In genomic region chr13:27043013-27043412, GRCh38 we compare ENCODE assay signal across 8 cellular contexts.
DNase-seq lines count a peak whose midpoint lies in the region; ATAC-seq, FAIRE-seq and TF ChIP-seq lines count a peak whose summit lies in the region.

No MANE protein-coding gene starts in this region.

- DNase-seq in ELF-1 (ENCODE audit: low read depth, low spot score) (peak; percentile 51), NCI-H1048 (lab: John Stamatoyannopoulos, UW) (peak; percentile 77), bronchial epithelial cell (ENCODE audit: low read depth) (peak; percentile 88), NCI-H82 (lab: John Stamatoyannopoulos, UW) (no peak)

- ATAC-seq in HG03342 (IDR thresholded peaks at IDR 0.05; ENCODE audit: unreplicated experiment) (no peak), HG02981 (IDR thresholded peaks at IDR 0.05; ENCODE audit: unreplicated experiment) (no peak), HG03139 (IDR thresholded peaks at IDR 0.05; ENCODE audit: unreplicated experiment) (no peak)

- H3K36me3 ChIP-seq in bronchial epithelial cell (ENCODE audit: control insufficient read depth, insufficient read depth, low read length): no peaks in the 10 kb centered on the region
- H3K36me3 ChIP-seq in mesodermal cell (ENCODE audit: control insufficient read depth, insufficient read depth, low read length): no peaks in the 10 kb centered on the region

- H3K9me3 ChIP-seq in mesodermal cell (ENCODE audit: control insufficient read depth, low read length): no peaks in the 10 kb centered on the region

- peak overlapping the region; percentile 81 for H3K27ac ChIP-seq in mesodermal cell (ENCODE audit: low read depth, low read length, severe bottlenecking)

- no peaks in the 10 kb centered on the region for H3K27me3 ChIP-seq in bronchial epithelial cell (ENCODE audit: control insufficient read depth, insufficient read depth, low read length)

- no peak overlapping the region for H3K4me3 ChIP-seq in bronchial epithelial cell (ENCODE audit: low read depth, low read length)
- H3K4me3 ChIP-seq in mesodermal cell (ENCODE audit: extremely low read depth, insufficient read depth, low read length, poor library complexity, severe bottlenecking): no peak overlapping the region

- WGBS in mesodermal cell (ENCODE audit: insufficient coverage in 2 of 2), 2 experiments: 21 to 42% methylated on average over 2 to 3 of the region's 6 CpGs

- no peak for TF ChIP-seq CTCF in bronchial epithelial cell (IDR thresholded peaks at IDR 0.05; ENCODE audit: insufficient read depth, low read length, severe bottlenecking)

- peak; percentile 52 for FAIRE-seq in bronchial epithelial cell (lab: Jason Lieb, UNC)

- peaks cover 42% of the 10 kb centered on the region for H3K4me1 ChIP-seq in mesodermal cell (ENCODE audit: control insufficient read depth, insufficient read depth, low read length, poor library complexity, severe bottlenecking)
